Comparison of ENCODE assay signal across 1 cellular context in genomic region chr17:82317394-82318168, GRCh38.
TF ChIP-seq lines count a peak whose summit lies in the region.

Gene CD7, minus strand, starts transcription at chr17:82317608. Its CDS starts 113 bp downstream, at chr17:82317495.

TF ChIP-seq in HepG2, 621 proteins besides CTCF, POLR2A, EP300 and RAD21 (continued from another document and continues in another):
- TF ChIP-seq MLXIP (CRISPR knock-in tag; IDR thresholded peaks at IDR 0.05; ENCODE audit: borderline replicate concordance): no peak
- 0 out of 2 replicates have a peak, but pooled peaks have one; percentile 48 for TF ChIP-seq RARG (CRISPR knock-in tag; IDR thresholded peaks at IDR 0.05; ENCODE audit: low read depth)
- TF ChIP-seq, protein P1, sequence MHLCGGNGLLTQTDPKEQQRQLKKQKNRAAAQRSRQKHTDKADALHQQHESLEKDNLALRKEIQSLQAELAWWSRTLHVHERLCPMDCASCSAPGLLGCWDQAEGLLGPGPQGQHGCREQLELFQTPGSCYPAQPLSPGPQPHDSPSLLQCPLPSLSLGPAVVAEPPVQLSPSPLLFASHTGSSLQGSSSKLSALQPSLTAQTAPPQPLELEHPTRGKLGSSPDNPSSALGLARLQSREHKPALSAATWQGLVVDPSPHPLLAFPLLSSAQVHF (CRISPR knock-in tag; IDR thresholded peaks at IDR 0.05): no peak
- TF ChIP-seq ZSCAN9 (CRISPR knock-in tag; IDR thresholded peaks at IDR 0.05; ENCODE audit: borderline replicate concordance): peak; percentile 69; the same call in 1 of the 2 replicates
- TF ChIP-seq, protein P2, sequence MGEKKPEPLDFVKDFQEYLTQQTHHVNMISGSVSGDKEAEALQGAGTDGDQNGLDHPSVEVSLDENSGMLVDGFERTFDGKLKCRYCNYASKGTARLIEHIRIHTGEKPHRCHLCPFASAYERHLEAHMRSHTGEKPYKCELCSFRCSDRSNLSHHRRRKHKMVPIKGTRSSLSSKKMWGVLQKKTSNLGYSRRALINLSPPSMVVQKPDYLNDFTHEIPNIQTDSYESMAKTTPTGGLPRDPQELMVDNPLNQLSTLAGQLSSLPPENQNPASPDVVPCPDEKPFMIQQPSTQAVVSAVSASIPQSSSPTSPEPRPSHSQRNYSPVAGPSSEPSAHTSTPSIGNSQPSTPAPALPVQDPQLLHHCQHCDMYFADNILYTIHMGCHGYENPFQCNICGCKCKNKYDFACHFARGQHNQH (CRISPR knock-in tag; IDR thresholded peaks at IDR 0.05): peak; percentile 49; the same call in 1 of the 2 replicates
- TF ChIP-seq, protein P3, sequence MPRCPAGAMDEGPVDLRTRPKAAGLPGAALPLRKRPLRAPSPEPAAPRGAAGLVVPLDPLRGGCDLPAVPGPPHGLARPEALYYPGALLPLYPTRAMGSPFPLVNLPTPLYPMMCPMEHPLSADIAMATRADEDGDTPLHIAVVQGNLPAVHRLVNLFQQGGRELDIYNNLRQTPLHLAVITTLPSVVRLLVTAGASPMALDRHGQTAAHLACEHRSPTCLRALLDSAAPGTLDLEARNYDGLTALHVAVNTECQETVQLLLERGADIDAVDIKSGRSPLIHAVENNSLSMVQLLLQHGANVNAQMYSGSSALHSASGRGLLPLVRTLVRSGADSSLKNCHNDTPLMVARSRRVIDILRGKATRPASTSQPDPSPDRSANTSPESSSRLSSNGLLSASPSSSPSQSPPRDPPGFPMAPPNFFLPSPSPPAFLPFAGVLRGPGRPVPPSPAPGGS (CRISPR knock-in tag; IDR thresholded peaks at IDR 0.05): peak; percentile 73
- no peak for TF ChIP-seq ZNF503 (CRISPR knock-in tag; IDR thresholded peaks at IDR 0.05)
- no peak for TF ChIP-seq ZNF234 (CRISPR knock-in tag; conservative IDR thresholded peaks at IDR 0.05)
- no peak; the same call in 1 of the 2 replicates for TF ChIP-seq ZNF83 (CRISPR knock-in tag; IDR thresholded peaks at IDR 0.05; ENCODE audit: borderline replicate concordance)
- TF ChIP-seq, protein P4, sequence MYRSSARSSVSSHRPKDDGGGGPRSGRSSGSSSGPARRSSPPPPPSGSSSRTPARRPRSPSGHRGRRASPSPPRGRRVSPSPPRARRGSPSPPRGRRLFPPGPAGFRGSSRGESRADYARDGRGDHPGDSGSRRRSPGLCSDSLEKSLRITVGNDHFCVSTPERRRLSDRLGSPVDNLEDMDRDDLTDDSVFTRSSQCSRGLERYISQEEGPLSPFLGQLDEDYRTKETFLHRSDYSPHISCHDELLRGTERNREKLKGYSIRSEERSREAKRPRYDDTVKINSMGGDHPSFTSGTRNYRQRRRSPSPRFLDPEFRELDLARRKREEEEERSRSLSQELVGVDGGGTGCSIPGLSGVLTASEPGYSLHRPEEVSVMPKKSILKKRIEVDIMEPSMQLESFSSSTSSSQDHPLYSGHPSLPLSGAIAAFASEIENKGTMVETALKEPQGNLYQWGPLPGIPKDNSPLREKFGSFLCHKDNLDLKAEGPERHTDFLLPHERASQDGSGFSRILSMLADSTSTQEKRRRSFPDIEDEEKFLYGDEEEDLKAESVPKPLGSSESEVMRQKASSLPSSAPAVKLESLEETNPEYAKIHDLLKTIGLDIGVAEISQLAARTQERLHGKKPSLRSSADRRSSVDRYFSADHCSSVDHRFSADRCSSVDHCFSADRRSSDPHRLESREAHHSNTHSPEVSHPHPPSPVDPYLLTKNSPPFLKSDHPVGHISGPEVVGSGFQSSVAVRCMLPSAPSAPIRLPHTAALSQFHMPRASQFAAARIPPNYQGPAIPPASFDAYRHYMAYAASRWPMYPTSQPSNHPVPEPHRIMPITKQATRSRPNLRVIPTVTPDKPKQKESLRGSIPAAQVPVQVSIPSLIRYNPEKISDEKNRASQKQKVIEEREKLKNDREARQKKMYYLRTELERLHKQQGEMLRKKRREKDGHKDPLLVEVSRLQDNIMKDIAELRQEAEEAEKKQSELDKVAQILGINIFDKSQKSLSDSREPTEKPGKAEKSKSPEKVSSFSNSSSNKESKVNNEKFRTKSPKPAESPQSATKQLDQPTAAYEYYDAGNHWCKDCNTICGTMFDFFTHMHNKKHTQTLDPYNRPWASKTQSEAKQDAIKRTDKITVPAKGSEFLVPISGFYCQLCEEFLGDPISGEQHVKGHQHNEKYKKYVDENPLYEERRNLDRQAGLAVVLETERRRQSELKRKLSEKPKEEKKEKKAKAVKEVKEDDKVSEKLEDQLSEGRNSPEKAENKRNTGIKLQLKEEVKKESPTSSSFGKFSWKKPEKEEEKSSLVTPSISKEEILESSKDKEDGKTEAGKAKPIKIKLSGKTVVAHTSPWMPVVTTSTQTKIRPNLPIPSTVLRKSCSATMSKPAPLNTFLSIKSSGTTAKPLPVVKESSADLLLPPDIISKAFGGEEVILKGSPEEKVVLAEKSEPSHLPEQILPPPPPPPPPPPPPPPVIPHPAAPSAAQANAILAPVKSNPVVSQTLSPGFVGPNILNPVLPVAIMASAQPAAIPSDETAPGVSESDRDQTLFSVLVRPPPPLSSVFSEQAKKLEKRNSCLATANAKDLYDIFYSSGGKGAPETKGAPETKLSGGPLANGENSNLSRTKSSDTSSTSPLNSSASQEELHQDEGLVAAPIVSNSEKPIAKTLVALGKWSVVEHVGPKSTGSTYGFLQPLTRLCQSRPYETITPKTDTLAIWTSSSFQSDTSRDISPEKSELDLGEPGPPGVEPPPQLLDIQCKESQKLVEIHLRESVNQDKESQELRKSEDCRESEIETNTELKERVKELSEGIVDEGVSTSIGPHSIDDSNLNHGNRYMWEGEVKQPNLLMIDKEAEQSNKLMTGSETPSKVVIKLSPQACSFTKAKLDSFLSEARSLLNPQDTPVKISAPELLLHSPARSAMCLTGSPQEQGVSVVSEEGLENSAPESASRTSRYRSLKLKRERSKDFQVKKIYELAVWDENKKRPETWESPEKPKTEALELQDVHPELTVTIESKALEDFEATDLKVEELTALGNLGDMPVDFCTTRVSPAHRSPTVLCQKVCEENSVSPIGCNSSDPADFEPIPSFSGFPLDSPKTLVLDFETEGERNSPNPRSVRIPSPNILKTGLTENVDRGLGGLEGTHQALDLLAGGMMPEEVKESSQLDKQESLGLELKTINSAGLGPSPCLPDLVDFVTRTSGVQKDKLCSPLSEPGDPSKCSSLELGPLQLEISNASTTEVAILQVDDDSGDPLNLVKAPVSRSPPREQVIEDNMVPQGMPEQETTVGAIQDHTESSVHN (CRISPR knock-in tag; IDR thresholded peaks at IDR 0.05): no peak
- TF ChIP-seq RXRB (CRISPR knock-in tag; IDR thresholded peaks at IDR 0.05; ENCODE audit: borderline replicate concordance): peak; percentile 63; the same call in 1 of the 2 replicates
- 0 out of 2 replicates have a peak, but pooled peaks have one; percentile 66 for TF ChIP-seq GLI4 (CRISPR knock-in tag; IDR thresholded peaks at IDR 0.05; ENCODE audit: borderline replicate concordance)
- TF ChIP-seq DMTF1 (CRISPR knock-in tag; IDR thresholded peaks at IDR 0.05): 0 out of 2 replicates have a peak, but pooled peaks have one; percentile 42
- no peak for TF ChIP-seq STAT5B (CRISPR knock-in tag; IDR thresholded peaks at IDR 0.05)
- TF ChIP-seq PHF8 (CRISPR knock-in tag; IDR thresholded peaks at IDR 0.05): peak; percentile 47; the same call in 1 of the 2 replicates
- TF ChIP-seq JUN (CRISPR knock-in tag; IDR thresholded peaks at IDR 0.05): 0 out of 2 replicates have a peak, but pooled peaks have one; percentile 35
- TF ChIP-seq, protein P5, sequence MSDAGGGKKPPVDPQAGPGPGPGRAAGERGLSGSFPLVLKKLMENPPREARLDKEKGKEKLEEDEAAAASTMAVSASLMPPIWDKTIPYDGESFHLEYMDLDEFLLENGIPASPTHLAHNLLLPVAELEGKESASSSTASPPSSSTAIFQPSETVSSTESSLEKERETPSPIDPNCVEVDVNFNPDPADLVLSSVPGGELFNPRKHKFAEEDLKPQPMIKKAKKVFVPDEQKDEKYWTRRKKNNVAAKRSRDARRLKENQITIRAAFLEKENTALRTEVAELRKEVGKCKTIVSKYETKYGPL (CRISPR knock-in tag; IDR thresholded peaks at IDR 0.05): no peak
- TF ChIP-seq ZNF639 (CRISPR knock-in tag; conservative IDR thresholded peaks at IDR 0.05): no peak; the same call in 1 of the 2 replicates
- peak; percentile 86 for TF ChIP-seq NR2F6 (IDR thresholded peaks at IDR 0.05)
- peak; percentile 96 for TF ChIP-seq NR2F6 (CRISPR knock-in tag; IDR thresholded peaks at IDR 0.05)
- no peak for TF ChIP-seq ZNF614 (CRISPR knock-in tag; IDR thresholded peaks at IDR 0.05; ENCODE audit: borderline replicate concordance)
- TF ChIP-seq ZSCAN29 (CRISPR knock-in tag; conservative IDR thresholded peaks at IDR 0.05): 0 out of 2 replicates have a peak, but pooled peaks have one; percentile 71
- peak; percentile 85; the same call in 1 of the 2 replicates for TF ChIP-seq ESRRA (CRISPR knock-in tag; IDR thresholded peaks at IDR 0.05; ENCODE audit: low read depth)
- no peak for TF ChIP-seq MTF2 (CRISPR knock-in tag; IDR thresholded peaks at IDR 0.05; ENCODE audit: borderline replicate concordance)
- no peak for TF ChIP-seq ZFP36L1 (CRISPR knock-in tag; IDR thresholded peaks at IDR 0.05)
- TF ChIP-seq ZNF124 (CRISPR knock-in tag; IDR thresholded peaks at IDR 0.05): no peak
- 0 out of 2 replicates have a peak, but pooled peaks have one; percentile 9 for TF ChIP-seq ETV5 (CRISPR knock-in tag; IDR thresholded peaks at IDR 0.05; ENCODE audit: borderline replicate concordance)
- no peak for TF ChIP-seq GPBP1L1 (CRISPR knock-in tag; IDR thresholded peaks at IDR 0.05)
- TF ChIP-seq MTA1 (CRISPR knock-in tag; IDR thresholded peaks at IDR 0.05; ENCODE audit: borderline replicate concordance): peak; percentile 79; the same call in 1 of the 2 replicates
- 0 out of 2 replicates have a peak, but pooled peaks have one; percentile 85 for TF ChIP-seq RELA (CRISPR knock-in tag; IDR thresholded peaks at IDR 0.05)
- no peak; the same call in 1 of the 2 replicates for TF ChIP-seq ZNF549 (CRISPR knock-in tag; IDR thresholded peaks at IDR 0.05)
- TF ChIP-seq CAMTA2 (CRISPR knock-in tag; IDR thresholded peaks at IDR 0.05; ENCODE audit: borderline replicate concordance): peak; percentile 97
